In the genomic region with DNA sequence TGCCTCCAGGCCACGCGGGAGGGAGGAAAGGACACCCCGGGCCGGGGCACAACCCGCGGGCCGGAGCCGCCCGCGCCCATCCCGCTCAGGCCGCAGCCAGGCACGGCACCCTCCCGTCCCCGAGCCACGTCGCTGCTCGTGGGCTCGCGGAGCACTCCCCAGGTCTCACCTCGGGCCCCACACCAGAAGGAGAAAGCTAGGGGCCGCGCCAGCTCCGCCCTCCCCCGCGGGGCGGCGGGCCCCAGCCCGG, we compare ENCODE assay signal across 8 cellular contexts. TPM values are rescaled to one million over a fixed set of nuclear protein-coding genes. Genes with fewer than 3 reads are reported as not detected.
DNase-seq lines count a peak whose midpoint lies in the region; ATAC-seq and TF ChIP-seq lines count a peak whose summit lies in the region.

No MANE protein-coding gene starts in this region.

- H3K27ac ChIP-seq in SK-N-MC, result peak overlapping the region; percentile 95
- H3K27ac ChIP-seq in gastroesophageal sphincter, result peak overlapping the region; percentile 89 to 99 (median 97)
- peak overlapping the region; percentile 99 for H3K27ac ChIP-seq in smooth muscle cell (ENCODE audit: low read depth)

- DNase-seq in SK-N-MC (ENCODE audit: low read depth, low spot score) (no peak), smooth muscle cell (lab: John Stamatoyannopoulos, UW; ENCODE audit: unreplicated experiment) (no peak), H4 (ENCODE audit: low spot score) (no peak), SK-N-DZ (ENCODE audit: low spot score) (no peak)

- H3K36me3 ChIP-seq in SK-N-MC (ENCODE audit: insufficient read depth, low read length) (peaks cover 17% of the 10 kb centered on the region), gastroesophageal sphincter (no peaks in the 10 kb centered on the region), smooth muscle cell (ENCODE audit: low read depth) (no peaks in the 10 kb centered on the region)

- H3K27me3 ChIP-seq in gastroesophageal sphincter (no peaks in the 10 kb centered on the region), smooth muscle cell (ENCODE audit: low read depth) (no peaks in the 10 kb centered on the region)

- WGBS in gastroesophageal sphincter (ENCODE audit: low coverage in 1 of 2), 2 donors, result 0% methylated on average over 10 of the region's 29 CpGs; no CpG with 5 or more reads in 1 of the 2 donors
- 1% methylated on average over 25 of the region's 29 CpGs for WGBS in smooth muscle cell (ENCODE audit: low lambda C conversion rate)

- TF ChIP-seq CTCF in gastroesophageal sphincter (IDR thresholded peaks at IDR 0.05) (peak in 1 of 4 experiments; percentile 30), smooth muscle cell (IDR thresholded peaks at IDR 0.05; ENCODE audit: borderline replicate concordance, insufficient read depth, poor library complexity, severe bottlenecking) (no peak)

- peak; percentile 17 for ATAC-seq in GM21526 (IDR thresholded peaks at IDR 0.05; ENCODE audit: low FRiP score, unreplicated experiment)
- no peak for ATAC-seq in gastroesophageal sphincter
- ATAC-seq in HG02759 (IDR thresholded peaks at IDR 0.05; ENCODE audit: unreplicated experiment), result no peak
- no peak for ATAC-seq in HG03039 (IDR thresholded peaks at IDR 0.05; ENCODE audit: unreplicated experiment)

- H3K9me3 ChIP-seq in SK-N-MC (ENCODE audit: low read depth, low read length) (no peaks in the 10 kb centered on the region), gastroesophageal sphincter (no peaks in the 10 kb centered on the region), smooth muscle cell (replicated peaks; ENCODE audit: low read depth) (no peaks in the 10 kb centered on the region)

- no peak for TF ChIP-seq EP300 in gastroesophageal sphincter (IDR thresholded peaks at IDR 0.05)

- H3K9ac ChIP-seq in SK-N-MC (ENCODE audit: insufficient read length) (peak overlapping the region; percentile 96), smooth muscle cell (ENCODE audit: low read depth) (peak overlapping the region; percentile 98)

- H3K4me3 ChIP-seq in SK-N-MC (peak overlapping the region; percentile 88), gastroesophageal sphincter (peak overlapping the region; percentile 82 to 94), smooth muscle cell (peak overlapping the region; percentile 98)

- peak in 1 of 2 donors; percentile 74 for TF ChIP-seq POLR2A in gastroesophageal sphincter (IDR thresholded peaks at IDR 0.05)

- H3F3A ChIP-seq in smooth muscle cell (ENCODE audit: low read depth), result peaks cover 14% of the 10 kb centered on the region

- peak overlapping the region; percentile 87 for H3K4me2 ChIP-seq in smooth muscle cell

- peak overlapping the region; percentile 20 for H2AFZ ChIP-seq in smooth muscle cell (ENCODE audit: low read depth)

- H3K79me2 ChIP-seq in smooth muscle cell (ENCODE audit: low read depth), result peaks cover 91% of the 10 kb centered on the region

- H3K4me1 ChIP-seq in gastroesophageal sphincter, result peaks cover 5 to 75% (median 17%) of the 10 kb centered on the region in 3 donors
- peaks cover 33% of the 10 kb centered on the region for H3K4me1 ChIP-seq in smooth muscle cell (ENCODE audit: low read depth)

- peaks cover 59% of the 10 kb centered on the region for H4K20me1 ChIP-seq in smooth muscle cell (ENCODE audit: low read depth)

RNA-seq across cellular contexts. Expression of a gene that starts 0.6 kb away (rescaled TPM):
- total RNA-seq in gastroesophageal sphincter (100 to 1,000 TPM; 279 to 367 (median 295) TPM), smooth muscle cell (504 and 559 TPM in 2 replicates)
- 545 and 601 TPM in 2 replicates for polyA plus RNA-seq in smooth muscle cell
- total RNA-seq in H4 (2014; rRNA removed; shearing (Covaris generic)), result 324 and 350 TPM in 2 replicates
- 170 and 181 TPM in 2 replicates for polyA plus RNA-seq in SK-N-DZ (2014; cell fraction: cytosol; rRNA removed)
- 152 and 164 TPM in 2 replicates for polyA plus RNA-seq in SK-N-DZ (2014; cell fraction: nucleus; rRNA removed)

RNA-seq across cellular contexts. Expression of a gene that starts 0.9 kb away (rescaled TPM):
- total RNA-seq in gastroesophageal sphincter, result 100 to 1,000 TPM; 317 to 360 (median 330) TPM
- total RNA-seq in smooth muscle cell, result 443 and 523 TPM in 2 replicates
- polyA plus RNA-seq in smooth muscle cell, result 314 and 344 TPM in 2 replicates
- 250 and 279 TPM in 2 replicates for total RNA-seq in H4 (2014; rRNA removed; shearing (Covaris generic))
- 320 and 356 TPM in 2 replicates for polyA plus RNA-seq in SK-N-DZ (2014; cell fraction: cytosol; rRNA removed)
- 330 and 417 TPM in 2 replicates for polyA plus RNA-seq in SK-N-DZ (2014; cell fraction: nucleus; rRNA removed)

RNA-seq across cellular contexts. Expression of a gene that starts 41.2 kb away (rescaled TPM):
- total RNA-seq in gastroesophageal sphincter (10 to 100 TPM; 27.6 to 44.0 (median 35.9) TPM), smooth muscle cell (27.4 and 27.6 TPM in 2 replicates)
- 15.9 and 18.4 TPM in 2 replicates for polyA plus RNA-seq in smooth muscle cell
- total RNA-seq in H4 (2014; rRNA removed; shearing (Covaris generic)), result 23.6 and 29.4 TPM in 2 replicates
- 16.2 and 24.0 TPM in 2 replicates for polyA plus RNA-seq in SK-N-DZ (2014; cell fraction: cytosol; rRNA removed)
- polyA plus RNA-seq in SK-N-DZ (2014; cell fraction: nucleus; rRNA removed), result 36.2 and 40.0 TPM in 2 replicates
